Comparison of ENCODE assay signal across 26 cellular contexts in the genomic region with DNA sequence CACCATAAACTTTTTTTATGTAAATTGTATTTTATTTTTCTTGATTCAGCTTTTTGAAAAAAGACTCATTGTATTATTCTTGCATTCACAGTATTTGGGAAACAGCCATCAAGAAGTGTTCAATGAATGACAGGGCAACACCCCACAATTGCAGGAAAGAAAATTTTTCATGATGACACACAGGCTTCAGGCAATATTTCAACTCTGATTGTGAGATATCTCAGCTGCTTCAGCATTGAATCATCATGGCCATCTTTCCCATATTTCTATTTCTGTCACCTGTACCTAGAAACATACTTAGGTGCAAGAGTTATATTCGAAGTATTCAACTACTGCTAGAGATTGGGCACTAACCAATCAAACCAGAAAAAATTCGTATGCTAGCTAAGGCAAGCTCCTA.
DNase-seq lines count a peak whose midpoint lies in the region; TF ChIP-seq lines count a peak whose summit lies in the region.
"Had no signal": no experiment of that assay in that cellular context is flagged by ENCODE, and none has a peak within 500 bp of the region (broad histone marks: within the 10 kb centered on the region; RNA-seq: fewer than 3 reads in every experiment).

No MANE protein-coding gene starts in this region.

- CTCF ChIA-PET in Calu3 (lab: Charles Lee) = interaction anchor here (0.5 to 1.0 kb wide), 2 partner anchors 12 to 14 kb away, joined by 3 read pairs; no protein-coding TSS in a partner anchor
- CTCF ChIA-PET in mammary epithelial cell (lab: Charles Lee; ENCODE audit: low non-redundant PET) = no interaction called here

- peaks cover 28% of the 10 kb centered on the region for H3K4me1 ChIP-seq in mammary epithelial cell (ENCODE audit: insufficient read depth, low read length)
- H3K4me1 ChIP-seq: BLaER1, Caco-2, colonic mucosa, prostate gland, SJSA1, upper lobe of right lung had no signal

- in situ Hi-C loops in mammary epithelial cell (cut with MboI; ENCODE audit: low sequenced_read_pairs in 2 of 2) = no loop called here
- in situ Hi-C loops in KBM-7 (cut with MboI; ENCODE audit: low pct_unique_long_range_greater_than_20kb, low sequenced_read_pairs) = no loop called here

- H3K4me1 Mint-ChIP-seq in Calu3 (ENCODE audit: low read depth, unreplicated experiment) = peaks cover 23% of the 10 kb centered on the region
- H3K4me1 Mint-ChIP-seq in activated T-cell treated with anti-CD3 and anti-CD28 coated beads, Interleukin-2, amount 50 U/mL, for 24 hours (ENCODE audit: low read depth) = no peaks in the 10 kb centered on the region
- H3K4me1 Mint-ChIP-seq: T-helper 17 cell had no signal

- no peaks in the 10 kb centered on the region for H3K79me2 ChIP-seq in mammary epithelial cell (ENCODE audit: insufficient read depth, low read length)

- no peaks in the 10 kb centered on the region for H3K27me3 ChIP-seq in mammary epithelial cell (ENCODE audit: insufficient read depth, low read length)
- H3K27me3 ChIP-seq: BLaER1, colonic mucosa, MG63, neutrophil, SJSA1, upper lobe of right lung had no signal

- no peaks in the 10 kb centered on the region for H3K9me3 Mint-ChIP-seq in Calu3 (ENCODE audit: low read depth, unreplicated experiment)
- H3K9me3 Mint-ChIP-seq in activated T-cell treated with anti-CD3 and anti-CD28 coated beads, Interleukin-2, amount 50 U/mL, for 24 hours = peaks cover 13% of the 10 kb centered on the region

- H3K9ac ChIP-seq in mammary epithelial cell (ENCODE audit: insufficient read depth, low read length) = no peak overlapping the region
- H3K9ac ChIP-seq: BLaER1 had no signal

- intact Hi-C loops in Calu3 (cut with micrococcal nuclease; ENCODE audit: unreplicated experiment) (loop anchor here (10.0 kb wide), 2 partner anchors 134 to 364 kb away; no protein-coding TSS in a partner anchor), mammary epithelial cell (cut with micrococcal nuclease) (loop anchor here (1.0 kb wide), 2 partner anchors 13 to 19 kb away; no protein-coding TSS in a partner anchor)

- H3K27me3 Mint-ChIP-seq in Calu3 (ENCODE audit: unreplicated experiment) = no peaks in the 10 kb centered on the region
- H3K27me3 Mint-ChIP-seq in activated T-cell treated with anti-CD3 and anti-CD28 coated beads, Interleukin-2, amount 50 U/mL, for 24 hours = no peaks in the 10 kb centered on the region
- H3K27me3 Mint-ChIP-seq: effector memory CD8-positive, alpha-beta T cell; T-helper 17 cell had no signal

- H2AFZ ChIP-seq in mammary epithelial cell (ENCODE audit: low read depth, low read length) = no peak overlapping the region

- H3K36me3 Mint-ChIP-seq in Calu3 (ENCODE audit: insufficient read depth, unreplicated experiment) = peaks cover 6% of the 10 kb centered on the region
- no peaks in the 10 kb centered on the region for H3K36me3 Mint-ChIP-seq in activated T-cell treated with anti-CD3 and anti-CD28 coated beads, Interleukin-2, amount 50 U/mL, for 24 hours (ENCODE audit: low read depth)

- DNase-seq in Calu3 (peak; percentile 18), NCI-H226 (peak; percentile 83), mammary epithelial cell (peak; percentile 84), kidney glomerular epithelial cell (lab: John Stamatoyannopoulos, UW) (peak; percentile 70), KBM-7 (no peak)
- no peak for DNase-seq in activated T-cell treated with anti-CD3 and anti-CD28 coated beads, Interleukin-2, amount 50 U/mL, for 24 hours
- no peak for DNase-seq in activated CD4-positive, alpha-beta T cell treated with anti-CD3 and anti-CD28 coated beads for 4 hours
- DNase-seq in stimulated activated naive CD4-positive, alpha-beta T cell (lab: John Stamatoyannopoulos, UW) = no peak
- DNase-seq: activated CD8-positive, alpha-beta memory T cell treated with anti-CD3 and anti-CD28 coated beads for 24 hours; activated T-cell treated with anti-CD3 and anti-CD28 coated beads, Interleukin-2, amount 50 U/mL, for 1 hour; Caco-2; colonic mucosa; effector memory CD8-positive, alpha-beta T cell; IMR-90; islet precursor cell; MG63; NCI-H1417 treated with DMSO at 0.1 percent for 48 hours; NCI-H2081 treated with DMSO at 0.1 percent for 48 hours; NCI-H446 treated with DMSO at 0.1 percent for 48 hours; substantia nigra; T-helper 17 cell; upper lobe of right lung had no signal

- peak overlapping the region; percentile 62 for H3K27ac Mint-ChIP-seq in Calu3 (ENCODE audit: unreplicated experiment)
- no peak overlapping the region for H3K27ac Mint-ChIP-seq in activated T-cell treated with anti-CD3 and anti-CD28 coated beads, Interleukin-2, amount 50 U/mL, for 24 hours
- H3K27ac Mint-ChIP-seq: effector memory CD8-positive, alpha-beta T cell; T-helper 17 cell had no signal

- TF ChIP-seq CTCF in Calu3 (IDR thresholded peaks at IDR 0.05; ENCODE audit: unreplicated experiment) = no peak
- no peak for TF ChIP-seq CTCF in mammary epithelial cell (conservative IDR thresholded peaks at IDR 0.05 in 1 of 2, IDR thresholded peaks at IDR 0.05 in 1 of 2; ENCODE audit: extremely low read depth in 1 of 2, insufficient read depth in 1 of 2, low read depth in 1 of 2, low read length in 2 of 2)

- peak overlapping the region; percentile 67 for H3K27ac ChIP-seq in mammary epithelial cell (ENCODE audit: insufficient read depth, low read depth, low read length)
- H3K27ac ChIP-seq: BLaER1, colonic mucosa, neutrophil, prostate gland, SJSA1, upper lobe of right lung had no signal

- peak overlapping the region; percentile 67 for H3K4me2 ChIP-seq in mammary epithelial cell (ENCODE audit: insufficient read depth, low read depth, low read length)
- H3K4me2 ChIP-seq: BLaER1 had no signal

- no peaks in the 10 kb centered on the region for H3K36me3 ChIP-seq in mammary epithelial cell (ENCODE audit: insufficient read depth, low read length)
- H3K36me3 ChIP-seq: BLaER1, colonic mucosa, MG63, neutrophil, prostate gland, SJSA1, upper lobe of right lung had no signal

- 0% methylated on average over 2 of the region's 2 CpGs for WGBS in mammary epithelial cell (ENCODE audit: low coverage, missing lambda C conversion rate)

- BruUV-seq in Calu3 (replicated peaks; lab: Mats Ljungman, UMichigan) = no TSS peak
- BruUV-seq in mammary epithelial cell (replicated peaks; lab: Mats Ljungman, UMichigan) = no TSS peak

- dilution Hi-C loops in mammary epithelial cell (cut with HindIII; ENCODE audit: low sequenced_read_pairs) = no loop called here

- H4K20me1 ChIP-seq in mammary epithelial cell (ENCODE audit: insufficient read depth, low read length) = no peaks in the 10 kb centered on the region
- H4K20me1 ChIP-seq: BLaER1 had no signal

- no peaks in the 10 kb centered on the region for H3K9me3 ChIP-seq in mammary epithelial cell (replicated peaks; ENCODE audit: insufficient read depth, low read length)
- H3K9me3 ChIP-seq: BLaER1, Caco-2, colonic mucosa, MG63, neutrophil, prostate gland, SJSA1, upper lobe of right lung had no signal

- H3K4me3 ChIP-seq in mammary epithelial cell (replicated peaks in 1 of 3; ENCODE audit: insufficient read depth in 1 of 3, low read depth in 2 of 3, low read length in 3 of 3) = no peak overlapping the region
- H3K4me3 ChIP-seq: BLaER1, colonic mucosa, MG63, prostate gland, SJSA1, upper lobe of right lung had no signal

- peak overlapping the region; percentile 54 for H3K4me3 Mint-ChIP-seq in Calu3 (ENCODE audit: low read depth, unreplicated experiment)
- no peak overlapping the region for H3K4me3 Mint-ChIP-seq in activated T-cell treated with anti-CD3 and anti-CD28 coated beads, Interleukin-2, amount 50 U/mL, for 24 hours
- H3K4me3 Mint-ChIP-seq: effector memory CD8-positive, alpha-beta T cell; T-helper 17 cell had no signal

Comparison
In these comparisons a context has a peak if more than half of its experiments do, and no peak if none do; other contexts are left out.
1. DNase-seq: peak in Calu3 (single experiment), NCI-H226 (single experiment), mammary epithelial cell (single experiment) and kidney glomerular epithelial cell (single experiment); none in activated T-cell treated with anti-CD3 and anti-CD28 coated beads, Interleukin-2, amount 50 U/mL, for 24 hours (single experiment), activated CD4-positive, alpha-beta T cell treated with anti-CD3 and anti-CD28 coated beads for 4 hours (0 of 2), KBM-7 (single experiment) and stimulated activated naive CD4-positive, alpha-beta T cell (0 of 6).